Comparison of ENCODE assay signal across 16 cellular contexts in genomic region chr5:6718161-6718681, GRCh38. TPM values are rescaled to one million over a fixed set of nuclear protein-coding genes. Genes with fewer than 3 reads are reported as not detected.
DNase-seq lines count a peak whose midpoint lies in the region; ATAC-seq and TF ChIP-seq lines count a peak whose summit lies in the region.
"Had no signal": no experiment of that assay in that cellular context is flagged by ENCODE, and none has a peak within 500 bp of the region (broad histone marks: within the 10 kb centered on the region; RNA-seq: fewer than 3 reads in every experiment).

No MANE protein-coding gene starts in this region.

- H3K36me3 ChIP-seq in CD8-positive, alpha-beta T cell (ENCODE audit: insufficient read depth, low read length) = no peaks in the 10 kb centered on the region
- H3K36me3 ChIP-seq in HEK293 (ENCODE audit: control insufficient read depth in 2 of 2, insufficient read depth in 1 of 2, low read length in 2 of 2) (peaks cover 0 to 43% of the 10 kb centered on the region in 2 experiments; a peak in 1 of 3 replicates), gastroesophageal sphincter (no peaks in the 10 kb centered on the region), mesendoderm (ENCODE audit: control insufficient read depth, insufficient read depth, low read length) (no peaks in the 10 kb centered on the region)
- H3K36me3 ChIP-seq: breast epithelium had no signal

- H4K5ac ChIP-seq in mesendoderm (ENCODE audit: low read length) = no peak overlapping the region

- no peak overlapping the region for H3K4me3 ChIP-seq in CD8-positive, alpha-beta T cell (ENCODE audit: low read depth, low read length)
- no peak overlapping the region for H3K4me3 ChIP-seq in HEK293 (ENCODE audit: low read depth, low read length)
- no peak overlapping the region for H3K4me3 ChIP-seq in gastroesophageal sphincter
- no peak overlapping the region for H3K4me3 ChIP-seq in mesendoderm (ENCODE audit: low read length)
- H3K4me3 ChIP-seq: SK-N-MC had no signal

- peak overlapping the region; percentile 34 for H3K27ac Mint-ChIP-seq in CD8-positive, alpha-beta T cell
- H3K27ac Mint-ChIP-seq in activated naive CD8-positive, alpha-beta T cell treated with anti-CD3 and anti-CD28 coated beads for 36 hours = no peak overlapping the region
- H3K27ac Mint-ChIP-seq in osteocyte (ENCODE audit: unreplicated experiment) = no peak overlapping the region

- no peak overlapping the region for H4K8ac ChIP-seq in mesendoderm (ENCODE audit: low read depth, low read length)

- POLR2A ChIA-PET in CD8-positive, alpha-beta T cell (lab: Charles Lee) = interaction anchor here (2.0 kb wide), 1 partner anchor 85 kb away, joined by 11 read pairs; the partner anchor contains the start of genes NSUN2 and SRD5A1
- POLR2A ChIA-PET in HEK293 (lab: Yijun Ruan, JAX) = interaction anchor here (0.6 kb wide), 1 partner anchor 95 kb away, joined by 4 read pairs; no protein-coding TSS in a partner anchor

- ATAC-seq in CD8-positive, alpha-beta T cell = no peak
- ATAC-seq in gastroesophageal sphincter = no peak
- ATAC-seq: foreskin keratinocyte; stimulated activated naive CD8-positive, alpha-beta T cell treated with anti-CD3 and anti-CD28 coated beads, Interleukin-15, Interleukin-2, amounts not matched to agents 100 U/mL and 50 U/mL, for 24 hours had no signal

- H3K27me3 Mint-ChIP-seq in CD8-positive, alpha-beta T cell (ENCODE audit: low read depth) = no peaks in the 10 kb centered on the region
- no peaks in the 10 kb centered on the region for H3K27me3 Mint-ChIP-seq in activated naive CD8-positive, alpha-beta T cell treated with anti-CD3 and anti-CD28 coated beads for 36 hours
- H3K27me3 Mint-ChIP-seq in osteocyte (ENCODE audit: unreplicated experiment) = no peaks in the 10 kb centered on the region

- H3K79me2 ChIP-seq in mesendoderm (ENCODE audit: control insufficient read depth, insufficient read depth, low read length) = peaks cover 79% of the 10 kb centered on the region

- no peak overlapping the region for H3K27ac ChIP-seq in CD8-positive, alpha-beta T cell (ENCODE audit: low read depth, low read length)
- no peak overlapping the region for H3K27ac ChIP-seq in HEK293 (ENCODE audit: extremely low read depth, low read depth, low read length)
- no peak overlapping the region for H3K27ac ChIP-seq in gastroesophageal sphincter
- H3K27ac ChIP-seq in mesendoderm (ENCODE audit: low read depth, low read length) = no peak overlapping the region
- H3K27ac ChIP-seq: breast epithelium, foreskin keratinocyte, SK-N-MC had no signal

- H2BK5ac ChIP-seq in mesendoderm (ENCODE audit: low read length) = no peak overlapping the region

- no peak overlapping the region for H2BK120ac ChIP-seq in mesendoderm (ENCODE audit: low read depth, low read length)

- H3K4ac ChIP-seq in mesendoderm (ENCODE audit: low read depth, low read length) = no peak overlapping the region

- 61 to 73% methylated on average over 6 to 9 of the region's 14 CpGs for WGBS in gastroesophageal sphincter (ENCODE audit: low coverage in 1 of 2), 2 donors
- no CpG with 5 or more reads among the region's 14 CpGs for WGBS in mesendoderm (ENCODE audit: extremely low coverage, insufficient coverage, low lambda C conversion rate)

- peaks cover 44% of the 10 kb centered on the region for H3K79me1 ChIP-seq in mesendoderm (ENCODE audit: low read length)

- peaks cover 81% of the 10 kb centered on the region for H3K4me1 Mint-ChIP-seq in CD8-positive, alpha-beta T cell (ENCODE audit: low read depth)
- peaks cover 62% of the 10 kb centered on the region for H3K4me1 Mint-ChIP-seq in activated naive CD8-positive, alpha-beta T cell treated with anti-CD3 and anti-CD28 coated beads for 36 hours
- H3K4me1 Mint-ChIP-seq in osteocyte (ENCODE audit: unreplicated experiment) = peaks cover 71% of the 10 kb centered on the region

- no peak overlapping the region for H2BK15ac ChIP-seq in mesendoderm (replicated peaks; ENCODE audit: low read depth)

- DNase-seq in CD8-positive, alpha-beta T cell = peak in 1 of 7 experiments; percentile 45
- no peak for DNase-seq in activated naive CD8-positive, alpha-beta T cell treated with anti-CD3 and anti-CD28 coated beads for 36 hours
- peak; percentile 70 for DNase-seq in osteocyte (ENCODE audit: extremely low spot score, unreplicated experiment)
- DNase-seq in mesendoderm = no peak
- no peak for DNase-seq in NCI-H524 (lab: John Stamatoyannopoulos, UW)
- DNase-seq: activated CD4-positive, CD25-positive, alpha-beta regulatory T cell treated with anti-CD3 and anti-CD28 coated beads, Interleukin-2, amount 50 U/mL, for 72 hours; effector CD4-positive, alpha-beta T cell; foreskin keratinocyte; H7; NCI-H2081 treated with DMSO at 0.1 percent for 48 hours; stimulated activated naive CD8-positive, alpha-beta T cell treated with anti-CD3 and anti-CD28 coated beads, Interleukin-15, Interleukin-2, amounts not matched to agents 100 U/mL and 50 U/mL, for 24 hours had no signal

- no peak overlapping the region for H3K9ac ChIP-seq in mesendoderm (ENCODE audit: low read length)

- H3K36me3 Mint-ChIP-seq in CD8-positive, alpha-beta T cell = peaks cover 25% of the 10 kb centered on the region
- H3K36me3 Mint-ChIP-seq in activated naive CD8-positive, alpha-beta T cell treated with anti-CD3 and anti-CD28 coated beads for 36 hours = peaks cover 33% of the 10 kb centered on the region
- H3K36me3 Mint-ChIP-seq in osteocyte (ENCODE audit: unreplicated experiment) = no peaks in the 10 kb centered on the region

- no peak overlapping the region for H3K4me2 ChIP-seq in mesendoderm (ENCODE audit: low read length)

- H2AK5ac ChIP-seq in mesendoderm (ENCODE audit: low read length) = no peak overlapping the region

- no peak overlapping the region for H3K56ac ChIP-seq in mesendoderm (ENCODE audit: low read length)

- intact Hi-C loops in CD8-positive, alpha-beta T cell (cut with DNase I, micrococcal nuclease) = loop anchor here in 1 of 2 experiments (10.0 kb wide), 1 partner anchor 1147 kb away; the partner anchor contains the start of genes FASTKD3 and MTRR

- no peaks in the 10 kb centered on the region for H3K27me3 ChIP-seq in CD8-positive, alpha-beta T cell (ENCODE audit: insufficient read depth, low read length)
- no peaks in the 10 kb centered on the region for H3K27me3 ChIP-seq in gastroesophageal sphincter
- no peaks in the 10 kb centered on the region for H3K27me3 ChIP-seq in mesendoderm (ENCODE audit: insufficient read depth, low read length, poor library complexity)
- H3K27me3 ChIP-seq: breast epithelium, foreskin keratinocyte had no signal

- CTCF ChIA-PET in CD8-positive, alpha-beta T cell (lab: Charles Lee) = interaction anchor here (3.9 kb wide), 1 partner anchor 12 kb away, joined by 14 read pairs; no protein-coding TSS in a partner anchor
- CTCF ChIA-PET in HEK293 (lab: Yijun Ruan, JAX) = interaction anchor here (1.0 kb wide), 1 partner anchor 13 kb away, joined by 4 read pairs; no protein-coding TSS in a partner anchor

- H3K23ac ChIP-seq in mesendoderm (ENCODE audit: low read length) = no peak overlapping the region

- no peak for TF ChIP-seq POLR2A in gastroesophageal sphincter (IDR thresholded peaks at IDR 0.05)

- no peak for TF ChIP-seq CTCF in CD8-positive, alpha-beta T cell (IDR thresholded peaks at IDR 0.05)
- TF ChIP-seq CTCF in HEK293 (tag by site-specific recombination; IDR thresholded peaks at IDR 0.05) (no peak), osteocyte (IDR thresholded peaks at IDR 0.05) (no peak), gastroesophageal sphincter (IDR thresholded peaks at IDR 0.05) (no peak)

- no peak overlapping the region for H3K18ac ChIP-seq in mesendoderm (ENCODE audit: low read length)

- no peaks in the 10 kb centered on the region for H3K9me3 Mint-ChIP-seq in CD8-positive, alpha-beta T cell
- no peaks in the 10 kb centered on the region for H3K9me3 Mint-ChIP-seq in activated naive CD8-positive, alpha-beta T cell treated with anti-CD3 and anti-CD28 coated beads for 36 hours
- no peaks in the 10 kb centered on the region for H3K9me3 Mint-ChIP-seq in osteocyte (ENCODE audit: unreplicated experiment)
- H3K9me3 Mint-ChIP-seq: CD14-positive monocyte had no signal

- H3K9me3 ChIP-seq in CD8-positive, alpha-beta T cell (ENCODE audit: low read length) = no peaks in the 10 kb centered on the region
- no peaks in the 10 kb centered on the region for H3K9me3 ChIP-seq in HEK293 (ENCODE audit: control insufficient read depth, insufficient read depth, low read depth, low read length)
- H3K9me3 ChIP-seq in gastroesophageal sphincter = no peaks in the 10 kb centered on the region
- H3K9me3 ChIP-seq: breast epithelium had no signal

- no peak for TF ChIP-seq EP300 in gastroesophageal sphincter (IDR thresholded peaks at IDR 0.05)

- peaks cover 72% of the 10 kb centered on the region for H3K4me1 ChIP-seq in CD8-positive, alpha-beta T cell (ENCODE audit: insufficient read depth, low read length)
- H3K4me1 ChIP-seq in HEK293 (ENCODE audit: control insufficient read depth, insufficient read depth, low read length) (peaks cover 52% of the 10 kb centered on the region), gastroesophageal sphincter (peaks cover 5 to 88% (median 66%) of the 10 kb centered on the region in 3 donors), mesendoderm (ENCODE audit: control insufficient read depth, low read depth, low read length) (peaks cover 8% of the 10 kb centered on the region)

- H3K4me3 Mint-ChIP-seq in CD8-positive, alpha-beta T cell = peak overlapping the region; percentile 4
- H3K4me3 Mint-ChIP-seq in activated naive CD8-positive, alpha-beta T cell treated with anti-CD3 and anti-CD28 coated beads for 36 hours = peak overlapping the region; percentile 42
- no peak overlapping the region for H3K4me3 Mint-ChIP-seq in osteocyte (ENCODE audit: unreplicated experiment)
- H3K4me3 Mint-ChIP-seq: CD14-positive monocyte had no signal

TF ChIP-seq in HEK293, 187 proteins besides CTCF, POLR2A, EP300 and RAD21:
- TF ChIP-seq ZNF157 (tag by site-specific recombination; IDR thresholded peaks at IDR 0.05) = no peak
- peak; percentile 44; the same call in 1 of the 2 replicates for TF ChIP-seq ZNF600 (tag by site-specific recombination; IDR thresholded peaks at IDR 0.05)
TF ChIP-seq in HEK293: peak in this region for 1.

RNA-seq across cellular contexts. Expression of gene TENT4A, which starts 5.0 kb away (rescaled TPM):
- total RNA-seq in CD8-positive, alpha-beta T cell = 10 to 100 TPM; 39.9 to 42.6 TPM
- 10 to 100 TPM; 28.2 to 30.7 TPM for total RNA-seq in activated naive CD8-positive, alpha-beta T cell treated with anti-CD3 and anti-CD28 coated beads for 36 hours
- 21.3 and 21.6 TPM in 2 replicates for total RNA-seq in osteocyte
- total RNA-seq in gastroesophageal sphincter = 10 to 100 TPM; 15.8 to 21.3 (median 17.3) TPM
- polyA plus RNA-seq in mesendoderm (2013, experiment 1 of 2) = 17.2 TPM
- 17.1 TPM for polyA plus RNA-seq in mesendoderm (2013, experiment 2 of 2)
